ENCODE assay signal across 10 cellular contexts in the genomic region with DNA sequence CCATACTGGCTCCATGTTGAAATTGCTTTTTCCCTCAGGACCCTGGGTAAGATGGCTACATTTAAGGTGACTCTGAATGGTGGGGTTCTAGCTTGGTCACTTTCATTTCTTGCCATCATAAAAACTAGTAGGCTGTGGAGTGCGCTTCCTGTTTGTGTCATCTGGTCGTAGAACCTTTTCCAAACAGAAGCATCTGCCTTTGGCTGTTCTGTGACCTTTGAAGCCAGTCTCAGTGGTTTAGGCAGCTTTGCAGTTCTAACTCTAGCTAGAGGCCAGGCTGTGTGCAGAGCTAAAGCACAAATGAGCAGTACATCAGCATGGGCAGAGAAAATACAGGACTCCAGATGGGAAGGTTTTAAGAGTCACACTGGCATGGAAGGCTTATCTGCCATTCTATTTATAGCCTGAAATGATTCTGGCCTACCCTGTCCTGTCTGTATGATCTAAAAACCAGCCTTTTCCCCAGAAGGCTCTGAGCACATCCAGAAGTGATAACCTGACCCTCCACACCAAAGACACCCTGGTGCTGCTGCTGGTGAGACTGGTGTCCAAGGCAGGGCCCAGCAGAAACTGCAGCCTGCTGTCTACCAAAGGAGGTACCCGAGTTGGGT. TPM values are rescaled to one million over a fixed set of nuclear protein-coding genes. Genes with fewer than 3 reads are reported as not detected.
DNase-seq lines count a peak whose midpoint lies in the region; ATAC-seq, FAIRE-seq and TF ChIP-seq lines count a peak whose summit lies in the region.
"Had no signal": no experiment of that assay in that cellular context is flagged by ENCODE, and none has a peak within 500 bp of the region (broad histone marks: within the 10 kb centered on the region; RNA-seq: fewer than 3 reads in every experiment).

No MANE protein-coding gene starts in this region.

- H3K9ac ChIP-seq in K562 (ENCODE audit: insufficient read depth in 1 of 2, low read depth in 2 of 2, low read length in 2 of 2) = peak overlapping the region in 1 of 2 experiments; percentile 17; a peak in 1 of 4 replicates
- no peak overlapping the region for H3K9ac ChIP-seq in neural progenitor cell

- H3K4me1 ChIP-seq in K562 (replicated peaks in 1 of 2; ENCODE audit: control insufficient read depth in 2 of 2, insufficient read depth in 2 of 2, low read length in 2 of 2) (peaks cover 0 to 10% of the 10 kb centered on the region in 2 experiments; a peak in 1 of 5 replicates), pancreas (peaks cover 21 to 26% (median 22%) of the 10 kb centered on the region in 3 donors), neural progenitor cell (no peaks in the 10 kb centered on the region)

- in situ Hi-C loops in K562 (cut with MboI) = loop anchor here (10.0 kb wide), 1 partner anchor 152 kb away; no protein-coding TSS in a partner anchor

- peaks cover 8% of the 10 kb centered on the region for H3K4me1 Mint-ChIP-seq in Calu3 (ENCODE audit: low read depth, unreplicated experiment)
- H3K4me1 Mint-ChIP-seq in HFFc6 (ENCODE audit: low read depth) = peaks cover 19% of the 10 kb centered on the region
- no peaks in the 10 kb centered on the region for H3K4me1 Mint-ChIP-seq in neural progenitor cell

- H3F3A ChIP-seq in neural progenitor cell (ENCODE audit: low read depth) = peaks cover 7% of the 10 kb centered on the region

- H2AFZ ChIP-seq in K562 (ENCODE audit: low read depth, low read length) (no peak overlapping the region), neural progenitor cell (replicated peaks) (no peak overlapping the region)

- no TSS peak for BruUV-seq in Calu3 (replicated peaks; lab: Mats Ljungman, UMichigan)
- BruUV-seq in K562 (replicated peaks; lab: Mats Ljungman, UMichigan) = no TSS peak

- no peak for TF ChIP-seq EP300 in K562 (IDR thresholded peaks at IDR 0.05; ENCODE audit: low read length)

- 78% methylated on average over 3 of the region's 3 CpGs for WGBS in K562 (ENCODE audit: insufficient coverage, low coverage, missing lambda C conversion rate)
- WGBS in pancreas, 2 donors = 46% methylated on average over 3 of the region's 3 CpGs

- no peaks in the 10 kb centered on the region for H3K27me3 Mint-ChIP-seq in Calu3 (ENCODE audit: unreplicated experiment)
- H3K27me3 Mint-ChIP-seq in HFFc6 (ENCODE audit: insufficient read depth) = peaks cover 1% of the 10 kb centered on the region; the same call in 1 of the 2 replicates
- peaks cover 2% of the 10 kb centered on the region for H3K27me3 Mint-ChIP-seq in neural progenitor cell (ENCODE audit: insufficient read depth, low read depth)

- H3K27me3 ChIP-seq in K562 (ENCODE audit: control insufficient read depth in 2 of 2, insufficient read depth in 2 of 2, low read length in 2 of 2) (no peaks in the 10 kb centered on the region), pancreas (no peaks in the 10 kb centered on the region), neural progenitor cell (no peaks in the 10 kb centered on the region)

- intact Hi-C loops in Calu3 (cut with micrococcal nuclease; ENCODE audit: unreplicated experiment) = loop anchor here (10.0 kb wide), 1 partner anchor 232 kb away; a partner anchor contains a TSS
- intact Hi-C loops in K562 (cut with micrococcal nuclease) = no loop called here
- intact Hi-C loops in pancreas (cut with DNase I) = loop anchor here in 1 of 3 donors (10.0 kb wide), 1 partner anchor 142 kb away; a partner anchor contains a TSS
- intact Hi-C loops in posterior vena cava (cut with DNase I) = loop anchor here in 1 of 2 donors (10.0 kb wide), 1 partner anchor 142 kb away; a partner anchor contains a TSS

- CTCF ChIA-PET in Calu3 (lab: Charles Lee) = interaction anchor here (0.6 kb wide), 1 partner anchor 141 kb away, joined by 3 read pairs; no protein-coding TSS in a partner anchor
- CTCF ChIA-PET in K562 (lab: Yijun Ruan, JAX; ENCODE audit: low intra/inter-chr PET ratio) = no interaction called here

- H3K36me3 Mint-ChIP-seq in Calu3 (ENCODE audit: insufficient read depth, unreplicated experiment) (peaks cover 52% of the 10 kb centered on the region), HFFc6 (ENCODE audit: low read depth) (no peaks in the 10 kb centered on the region), neural progenitor cell (no peaks in the 10 kb centered on the region)

- peak overlapping the region; percentile 27 for H3K27ac Mint-ChIP-seq in Calu3 (ENCODE audit: unreplicated experiment)
- peak overlapping the region; percentile 45; the same call in 1 of the 2 replicates for H3K27ac Mint-ChIP-seq in HFFc6
- H3K27ac Mint-ChIP-seq in neural progenitor cell = no peak overlapping the region

- H3K9me3 Mint-ChIP-seq in Calu3 (ENCODE audit: low read depth, unreplicated experiment) = no peaks in the 10 kb centered on the region
- no peaks in the 10 kb centered on the region for H3K9me3 Mint-ChIP-seq in HFFc6
- H3K9me3 Mint-ChIP-seq in neural progenitor cell = no peaks in the 10 kb centered on the region

- H3K4me2 ChIP-seq in K562 (ENCODE audit: insufficient read depth, low read length) (no peak overlapping the region), neural progenitor cell (no peak overlapping the region)

- no peaks in the 10 kb centered on the region for H3K9me1 ChIP-seq in K562 (ENCODE audit: control insufficient read depth, insufficient read depth, low read length)

- no peak for ATAC-seq in K562
- ATAC-seq in pancreas = peak in 3 of 4 donors; percentile 6 to 18 (median 13)
- no peak for ATAC-seq in GM18907 (IDR thresholded peaks at IDR 0.05; ENCODE audit: unreplicated experiment)

- H3K27ac ChIP-seq in K562 (ENCODE audit: extremely low read depth, low read depth, low read length) = no peak overlapping the region
- H3K27ac ChIP-seq in pancreas = peak overlapping the region; percentile 3 to 77 (median 33)
- no peak overlapping the region for H3K27ac ChIP-seq in neural progenitor cell
- H3K27ac ChIP-seq: SK-N-MC had no signal

- TF ChIP-seq RAD21 in K562 (CRISPR knock-in tag; conservative IDR thresholded peaks at IDR 0.05 in 1 of 2, IDR thresholded peaks at IDR 0.05 in 1 of 2) = no peak

- H3K4me3 ChIP-seq in K562 = no peak overlapping the region
- no peak overlapping the region for H3K4me3 ChIP-seq in pancreas
- H3K4me3 ChIP-seq in neural progenitor cell = no peak overlapping the region
- H3K4me3 ChIP-seq: SK-N-MC had no signal

- FAIRE-seq in K562 (lab: Jason Lieb, UNC) (no peak), pancreas (lab: Jason Lieb, UNC) (no peak)

- DNase-seq in Calu3 (no peak), HFFc6 (no peak), K562 (ENCODE audit: extremely low read depth in 1 of 4, low spot score in 3 of 4) (peak in 1 of 4 experiments; percentile 9), pancreas (no peak), CD1c-positive myeloid dendritic cell (ENCODE audit: extremely low spot score) (no peak), posterior vena cava (ENCODE audit: low spot score) (no peak), neural progenitor cell (ENCODE audit: low spot score) (no peak)
- DNase-seq: NCI-H146 had no signal

- no peak for TF ChIP-seq POLR2A in K562 (conservative IDR thresholded peaks at IDR 0.05)

- H3K4me3 Mint-ChIP-seq in Calu3 (ENCODE audit: low read depth, unreplicated experiment) (no peak overlapping the region), HFFc6 (no peak overlapping the region), neural progenitor cell (no peak overlapping the region)

- peaks cover 77% of the 10 kb centered on the region; the same call in 2 of the 3 replicates for H3K36me3 ChIP-seq in K562 (ENCODE audit: control insufficient read depth, insufficient read depth, low read length)
- peaks cover 3 to 27% (median 15%) of the 10 kb centered on the region in 3 donors for H3K36me3 ChIP-seq in pancreas
- H3K36me3 ChIP-seq in neural progenitor cell = no peaks in the 10 kb centered on the region

- H4K20me1 ChIP-seq in K562 (replicated peaks; ENCODE audit: control insufficient read depth, insufficient read depth, low read length) = no peaks in the 10 kb centered on the region; the same call in 1 of the 2 replicates
- peaks cover 23% of the 10 kb centered on the region for H4K20me1 ChIP-seq in neural progenitor cell (ENCODE audit: low read depth)

- TF ChIP-seq CTCF in Calu3 (IDR thresholded peaks at IDR 0.05; ENCODE audit: unreplicated experiment) (no peak), HFFc6 (IDR thresholded peaks at IDR 0.05) (no peak), K562 (IDR thresholded peaks at IDR 0.05 in 2 of 3, conservative IDR thresholded peaks at IDR 0.05 in 1 of 3; ENCODE audit: insufficient read depth in 2 of 3, low read depth in 1 of 3, low read length in 3 of 3) (no peak), pancreas (IDR thresholded peaks at IDR 0.05) (no peak), neural progenitor cell (IDR thresholded peaks at IDR 0.05) (no peak)

- peaks cover 4% of the 10 kb centered on the region; the same call in 1 of the 3 replicates for H3K79me2 ChIP-seq in K562 (ENCODE audit: control insufficient read depth, insufficient read depth, low read length)
- no peaks in the 10 kb centered on the region for H3K79me2 ChIP-seq in neural progenitor cell (ENCODE audit: low read depth)

- POLR2A ChIA-PET in K562 (lab: Yijun Ruan, JAX) = interaction anchor here (0.6 to 1.8 kb wide), 3 partner anchors 10 to 605 kb away, joined by 3 to 8 read pairs (median 3); no protein-coding TSS in a partner anchor

- H3K9me3 ChIP-seq in K562 (replicated peaks; ENCODE audit: control insufficient read depth, insufficient read depth, low read depth, low read length) (no peaks in the 10 kb centered on the region), pancreas (no peaks in the 10 kb centered on the region), neural progenitor cell (ENCODE audit: low read depth) (no peaks in the 10 kb centered on the region)

RNA-seq across cellular contexts. Expression of a gene that starts 8.6 kb away (rescaled TPM):
- total RNA-seq in Calu3 (2022) (100 and 103 TPM in 2 replicates), K562 (2014; rRNA removed) (0.05 TPM in 1 of 2 replicates, not detected in the other), K562 (2014; rRNA removed; fragmentation: Illumina TruSeq; extraction: Trizol) (not detected in 2 replicates), K562 (2015; rRNA removed; fragmentation: Illumina TruSeq; extraction: Trizol) (not detected in 2 replicates), K562 (2021) (0.07 and 0.36 TPM in 2 replicates), pancreas (10 to 100 TPM; 20.1 to 43.4 (median 33.3) TPM), posterior vena cava (under 1 TPM in 1 of 2 donors, not detected in 1; 0.23 TPM), neural progenitor cell (ENCODE audit: low replicate concordance) (1.5 and 5.4 TPM in 2 replicates)
- total RNA-seq in HFFc6 (2021; fragmentation: NEBNext Ultra II Directional; extraction: Animal tissue kit (Norgen Biotek cat#: 25700)) = under 1 TPM in 4 of 6 experiments, not detected in 2; 0.05 to 0.14 (median 0.10) TPM
- total RNA-seq in K562 (2011; cell fraction: chromatin; rRNA removed; ENCODE audit: low replicate concordance) = 0.39 TPM in 1 of 2 replicates, not detected in the other
- total RNA-seq in K562 (2011; cell fraction: nucleolus; rRNA removed) = not detected in 2 replicates
- total RNA-seq in K562 (2011; cell fraction: nucleoplasm; rRNA removed) = not detected in 2 replicates
- polyA plus RNA-seq in K562 (2011; rRNA removed) (0.09 TPM in 1 of 2 replicates, not detected in the other), K562 (2014; fragmentation: Illumina TruSeq; extraction: Trizol) (not detected in 2 replicates), K562 (2014; fragmentation: Nextera tagmentation; extraction: Ambion mirVana) (under 1 TPM in 1 of 2 experiments, not detected in 1; 0.15 TPM), K562 (2014; rRNA removed) (not detected in 2 replicates), pancreas (10 to 100 TPM; 35.5 to 45.5 TPM)
- polyA plus RNA-seq in K562 (2011; cell fraction: cytosol; rRNA removed) = not detected in 2 replicates
- polyA plus RNA-seq in K562 (2011; cell fraction: nucleus; rRNA removed) = 0.07 TPM in 1 of 2 replicates, not detected in the other
- 0.17 and 0.39 TPM in 2 replicates for polyA plus RNA-seq in K562 (2012)
- polyA minus RNA-seq in K562 (2011; rRNA and poly(A)+ RNA removed) = not detected in 2 replicates
- polyA minus RNA-seq in K562 (2011; cell fraction: cytosol; rRNA and poly(A)+ RNA removed) = 1.3 TPM in 1 of 2 replicates, not detected in the other
- polyA minus RNA-seq in K562 (2011; cell fraction: nucleus; rRNA and poly(A)+ RNA removed) = 0.27 TPM in 1 of 2 replicates, not detected in the other

RNA-seq across cellular contexts. Expression of a gene that starts 17.9 kb away (rescaled TPM):
- total RNA-seq in Calu3 (2022) = 16.9 and 22.5 TPM in 2 replicates
- 10 to 100 TPM; 40.1 to 47.4 (median 44.4) TPM for total RNA-seq in HFFc6 (2021; fragmentation: NEBNext Ultra II Directional; extraction: Animal tissue kit (Norgen Biotek cat#: 25700))
- total RNA-seq in K562 (2011; cell fraction: chromatin; rRNA removed; ENCODE audit: low replicate concordance) = 19.2 and 54.6 TPM in 2 replicates
- 35.1 and 45.2 TPM in 2 replicates for total RNA-seq in K562 (2011; cell fraction: nucleolus; rRNA removed)
- 25.2 and 30.1 TPM in 2 replicates for total RNA-seq in K562 (2011; cell fraction: nucleoplasm; rRNA removed)
- total RNA-seq in K562 (2014; rRNA removed) = 7.5 and 8.9 TPM in 2 replicates
- total RNA-seq in K562 (2014; rRNA removed; fragmentation: Illumina TruSeq; extraction: Trizol) = 3.1 and 4.6 TPM in 2 replicates
- 4.8 and 5.0 TPM in 2 replicates for total RNA-seq in K562 (2015; rRNA removed; fragmentation: Illumina TruSeq; extraction: Trizol)
- total RNA-seq in K562 (2021) = 8.6 and 9.1 TPM in 2 replicates
- polyA plus RNA-seq in K562 (2011; rRNA removed) = 7.6 and 11.8 TPM in 2 replicates
- 8.9 and 16.0 TPM in 2 replicates for polyA plus RNA-seq in K562 (2011; cell fraction: cytosol; rRNA removed)
- polyA plus RNA-seq in K562 (2011; cell fraction: nucleus; rRNA removed) = 11.9 and 20.4 TPM in 2 replicates
- polyA plus RNA-seq in K562 (2012) = 7.1 and 14.4 TPM in 2 replicates
- polyA plus RNA-seq in K562 (2014; fragmentation: Illumina TruSeq; extraction: Trizol) = 4.0 and 5.9 TPM in 2 replicates
- polyA plus RNA-seq in K562 (2014; fragmentation: Nextera tagmentation; extraction: Ambion mirVana) = 1 to 10 TPM in 1 of 2 experiments, under 1 TPM in 1; 0.42 to 1.1 TPM
- 6.1 and 6.6 TPM in 2 replicates for polyA plus RNA-seq in K562 (2014; rRNA removed)
- 7.5 and 7.6 TPM in 2 replicates for polyA minus RNA-seq in K562 (2011; rRNA and poly(A)+ RNA removed)
- polyA minus RNA-seq in K562 (2011; cell fraction: cytosol; rRNA and poly(A)+ RNA removed) = 7.8 and 9.6 TPM in 2 replicates
- polyA minus RNA-seq in K562 (2011; cell fraction: nucleus; rRNA and poly(A)+ RNA removed) = 6.3 and 6.7 TPM in 2 replicates
- 10 to 100 TPM in 1 of 6 donors, 1 to 10 TPM in 5; 3.5 to 14.1 (median 5.1) TPM for total RNA-seq in pancreas
- polyA plus RNA-seq in pancreas = 1 to 10 TPM; 6.1 to 8.4 TPM
- total RNA-seq in posterior vena cava = 10 to 100 TPM; 11.6 to 21.9 TPM
- total RNA-seq in neural progenitor cell (ENCODE audit: low replicate concordance) = 3.8 and 11.7 TPM in 2 replicates

RNA-seq across cellular contexts. Expression of a gene that starts 37.0 kb away (rescaled TPM):
- 38.3 and 45.4 TPM in 2 replicates for total RNA-seq in Calu3 (2022)
- 10 to 100 TPM; 46.1 to 56.6 (median 50.8) TPM for total RNA-seq in HFFc6 (2021; fragmentation: NEBNext Ultra II Directional; extraction: Animal tissue kit (Norgen Biotek cat#: 25700))
- 281 and 367 TPM in 2 replicates for total RNA-seq in K562 (2011; cell fraction: chromatin; rRNA removed; ENCODE audit: low replicate concordance)
- 181 and 198 TPM in 2 replicates for total RNA-seq in K562 (2011; cell fraction: nucleolus; rRNA removed)
- 210 and 290 TPM in 2 replicates for total RNA-seq in K562 (2011; cell fraction: nucleoplasm; rRNA removed)
- total RNA-seq in K562 (2014; rRNA removed) = 18.8 and 26.2 TPM in 2 replicates
- 29.8 and 33.6 TPM in 2 replicates for total RNA-seq in K562 (2014; rRNA removed; fragmentation: Illumina TruSeq; extraction: Trizol)
- total RNA-seq in K562 (2015; rRNA removed; fragmentation: Illumina TruSeq; extraction: Trizol) = 27.7 and 28.7 TPM in 2 replicates
- 58.0 and 59.8 TPM in 2 replicates for total RNA-seq in K562 (2021)
- polyA plus RNA-seq in K562 (2011; rRNA removed) = 55.7 and 60.1 TPM in 2 replicates
- polyA plus RNA-seq in K562 (2011; cell fraction: cytosol; rRNA removed) = 63.4 and 107 TPM in 2 replicates
- polyA plus RNA-seq in K562 (2011; cell fraction: nucleus; rRNA removed) = 196 and 243 TPM in 2 replicates
- 24.5 and 25.3 TPM in 2 replicates for polyA plus RNA-seq in K562 (2012)
- 51.9 and 53.3 TPM in 2 replicates for polyA plus RNA-seq in K562 (2014; fragmentation: Illumina TruSeq; extraction: Trizol)
- 10 to 100 TPM; 12.6 to 12.8 TPM for polyA plus RNA-seq in K562 (2014; fragmentation: Nextera tagmentation; extraction: Ambion mirVana)
- 38.6 and 44.6 TPM in 2 replicates for polyA plus RNA-seq in K562 (2014; rRNA removed)
- 73.8 and 89.0 TPM in 2 replicates for polyA minus RNA-seq in K562 (2011; rRNA and poly(A)+ RNA removed)
- polyA minus RNA-seq in K562 (2011; cell fraction: cytosol; rRNA and poly(A)+ RNA removed) = 29.8 and 51.2 TPM in 2 replicates
- polyA minus RNA-seq in K562 (2011; cell fraction: nucleus; rRNA and poly(A)+ RNA removed) = 43.2 and 62.4 TPM in 2 replicates
- 1 to 10 TPM; 4.3 to 8.7 (median 6.0) TPM for total RNA-seq in pancreas
- 1 to 10 TPM; 3.1 to 5.4 TPM for polyA plus RNA-seq in pancreas
- 10 to 100 TPM; 28.4 to 39.7 TPM for total RNA-seq in posterior vena cava
- 5.6 and 13.7 TPM in 2 replicates for total RNA-seq in neural progenitor cell (ENCODE audit: low replicate concordance)

Comparison
In these comparisons a context has a peak if more than half of its experiments do, and no peak if none do; other contexts are left out.
1. ATAC-seq: peak in pancreas (3 of 4); none in K562 (single experiment) and GM18907 (single experiment).
2. H3K27ac ChIP-seq: peak in pancreas (4 of 4); none in K562 (single experiment) and neural progenitor cell (single experiment).